9 cellular contexts compared by ENCODE assay signal in genomic region chr12:27861428-27862167, GRCh38.
A peak's percentile ranks its signal among the peaks of the same experiment; 100 is the strongest.
DNase-seq lines count a peak whose midpoint lies in the region; ATAC-seq lines count a peak whose summit lies in the region.
"Had no signal": no experiment of that assay in that cellular context is flagged by ENCODE, and none has a peak within 500 bp of the region (broad histone marks: within the 10 kb centered on the region; RNA-seq: fewer than 3 reads in every experiment).

No MANE protein-coding gene starts in this region.

- peaks cover 11% of the 10 kb centered on the region for H3K4me1 Mint-ChIP-seq in activated T-helper 17 cell treated with anti-CD3 and anti-CD28 coated beads, Interleukin-2, amount 50 U/mL, for 72 hours

- H3K27ac Mint-ChIP-seq in activated T-helper 17 cell treated with anti-CD3 and anti-CD28 coated beads, Interleukin-2, amount 50 U/mL, for 72 hours = no peak overlapping the region

- no peak overlapping the region for H3K4me3 Mint-ChIP-seq in activated T-helper 17 cell treated with anti-CD3 and anti-CD28 coated beads, Interleukin-2, amount 50 U/mL, for 72 hours

- no peaks in the 10 kb centered on the region for H3K9me3 Mint-ChIP-seq in activated T-helper 17 cell treated with anti-CD3 and anti-CD28 coated beads, Interleukin-2, amount 50 U/mL, for 72 hours

- ATAC-seq in GM19351 (IDR thresholded peaks at IDR 0.05; ENCODE audit: unreplicated experiment) = peak; percentile 87
- ATAC-seq in HG02870 (IDR thresholded peaks at IDR 0.05; ENCODE audit: unreplicated experiment) = peak; percentile 76
- peak; percentile 14 for ATAC-seq in activated T-helper 17 cell treated with anti-CD3 and anti-CD28 coated beads, Interleukin-2, amount 50 U/mL, for 72 hours (replicated peaks)

- H3K27me3 Mint-ChIP-seq in activated T-helper 17 cell treated with anti-CD3 and anti-CD28 coated beads, Interleukin-2, amount 50 U/mL, for 72 hours = peaks cover 8% of the 10 kb centered on the region

- H3K36me3 Mint-ChIP-seq in activated T-helper 17 cell treated with anti-CD3 and anti-CD28 coated beads, Interleukin-2, amount 50 U/mL, for 72 hours (ENCODE audit: low read depth) = no peaks in the 10 kb centered on the region

- peak; percentile 25 for DNase-seq in stimulated activated CD8-positive, alpha-beta memory T cell treated with anti-CD3 and anti-CD28 coated beads, Interleukin-4, amount 100 ng/mL, for 48 hours
- DNase-seq in Ammon's horn (ENCODE audit: low spot score) (no peak), DMS114 treated with DMSO at 0.1 percent for 48 hours (lab: John Stamatoyannopoulos, UW; ENCODE audit: unreplicated experiment) (no peak), NCI-H1105 treated with DMSO at 0.1 percent for 48 hours (lab: John Stamatoyannopoulos, UW) (no peak)
- DNase-seq: effector CD4-positive, alpha-beta T cell; NCI-H226 had no signal

Comparison
In these comparisons a context has a peak if more than half of its experiments do, and no peak if none do; other contexts are left out.
1. ATAC-seq: peak in every context shown above with its lines; median percentile 87 in GM19351; 76 in HG02870; 14 in activated T-helper 17 cell treated with anti-CD3 and anti-CD28 coated beads, Interleukin-2, amount 50 U/mL, for 72 hours.